8 cellular contexts compared by ENCODE assay signal in the genomic region with DNA sequence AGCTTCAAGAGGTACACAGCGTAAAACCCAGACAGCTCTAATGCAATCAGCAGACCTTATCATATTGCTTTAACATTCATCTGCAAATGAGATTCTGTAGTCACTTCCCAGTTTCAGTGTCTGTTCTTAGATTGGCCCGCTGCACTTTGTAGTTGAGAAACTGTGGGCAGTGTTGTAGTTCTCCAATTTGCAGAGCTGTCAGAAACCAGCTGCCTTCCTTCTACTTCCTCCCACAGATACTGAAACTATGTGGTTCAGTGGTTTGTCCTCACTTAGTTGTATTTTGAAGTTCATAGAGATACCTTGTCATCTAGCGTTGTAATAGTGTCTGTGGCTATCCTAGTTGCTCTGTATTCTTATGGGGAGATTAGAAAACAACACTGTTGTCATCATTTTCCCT.
A peak's percentile ranks its signal among the peaks of the same experiment; 100 is the strongest.
DNase-seq lines count a peak whose midpoint lies in the region; ATAC-seq and TF ChIP-seq lines count a peak whose summit lies in the region.

No MANE protein-coding gene starts in this region.

- no peaks in the 10 kb centered on the region for H3K27me3 Mint-ChIP-seq in activated naive CD8-positive, alpha-beta T cell treated with anti-CD3 and anti-CD28 coated beads, Interleukin-2, amount 50 U/mL, for 24 hours

- ATAC-seq in GM18499 (IDR thresholded peaks at IDR 0.05; ENCODE audit: insufficient read depth, unreplicated experiment) (peak; percentile 99), GM21717 (IDR thresholded peaks at IDR 0.05; ENCODE audit: unreplicated experiment) (peak; percentile 100)
- ATAC-seq in activated naive CD8-positive, alpha-beta T cell treated with anti-CD3 and anti-CD28 coated beads, Interleukin-2, amount 50 U/mL, for 24 hours = peak; percentile 99

- no peak overlapping the region for H3K4me3 Mint-ChIP-seq in activated naive CD8-positive, alpha-beta T cell treated with anti-CD3 and anti-CD28 coated beads, Interleukin-2, amount 50 U/mL, for 24 hours

- H3K36me3 Mint-ChIP-seq in activated naive CD8-positive, alpha-beta T cell treated with anti-CD3 and anti-CD28 coated beads, Interleukin-2, amount 50 U/mL, for 24 hours (ENCODE audit: low read depth) = peaks cover 23% of the 10 kb centered on the region

- no peaks in the 10 kb centered on the region for H3K36me3 ChIP-seq in MM.1S (replicated peaks; ENCODE audit: insufficient read depth, low read length)

- H3K9me2 ChIP-seq in MM.1S (replicated peaks; ENCODE audit: insufficient read depth, low read length) = no peaks in the 10 kb centered on the region

- H3F3A ChIP-seq in MM.1S (ENCODE audit: insufficient read depth, low read length) = peaks cover 19% of the 10 kb centered on the region

- peaks cover 17% of the 10 kb centered on the region for H3K4me1 Mint-ChIP-seq in activated naive CD8-positive, alpha-beta T cell treated with anti-CD3 and anti-CD28 coated beads, Interleukin-2, amount 50 U/mL, for 24 hours

- POLR2A ChIA-PET in RWPE1 (lab: Yijun Ruan, JAX; ENCODE audit: low non-redundant PET) = no interaction called here

- peak overlapping the region; percentile 33; the same call in 1 of the 2 replicates for H3K4me2 ChIP-seq in MM.1S (ENCODE audit: low read depth, low read length)

- H2AFZ ChIP-seq in MM.1S (ENCODE audit: low read length) = no peak overlapping the region

- no peaks in the 10 kb centered on the region for H3K27me3 ChIP-seq in MM.1S (replicated peaks; ENCODE audit: insufficient read depth, low read length)

- CTCF ChIA-PET in RWPE1 (lab: Yijun Ruan, JAX) = no interaction called here

- TF ChIP-seq CTCF in MM.1S (IDR thresholded peaks at IDR 0.05; ENCODE audit: low read length) (no peak), RWPE1 (conservative IDR thresholded peaks at IDR 0.05; ENCODE audit: low read depth) (no peak)

- peak overlapping the region; percentile 71 for H3K27ac Mint-ChIP-seq in activated naive CD8-positive, alpha-beta T cell treated with anti-CD3 and anti-CD28 coated beads, Interleukin-2, amount 50 U/mL, for 24 hours

- H3K4me1 ChIP-seq in MM.1S (ENCODE audit: low read length) = peaks cover 25% of the 10 kb centered on the region

- no peaks in the 10 kb centered on the region for H3K9me3 Mint-ChIP-seq in activated naive CD8-positive, alpha-beta T cell treated with anti-CD3 and anti-CD28 coated beads, Interleukin-2, amount 50 U/mL, for 24 hours

- no peak overlapping the region for H3K9ac ChIP-seq in MM.1S (ENCODE audit: low read length)

- H3K27ac ChIP-seq in MM.1S (ENCODE audit: low read length) (peak overlapping the region; percentile 59; the same call in 1 of the 2 replicates), RWPE1 (no peak overlapping the region)

- no peak overlapping the region for H3K4me3 ChIP-seq in MM.1S (ENCODE audit: low read length)

- no peaks in the 10 kb centered on the region for H4K20me1 ChIP-seq in MM.1S (ENCODE audit: insufficient read depth, low read length)

- no peaks in the 10 kb centered on the region for H3K9me3 ChIP-seq in MM.1S (replicated peaks; ENCODE audit: insufficient read depth, low read length)

- DNase-seq in MM.1S (peak; percentile 96), NCI-H1436 treated with DMSO at 0.1 percent for 48 hours (lab: John Stamatoyannopoulos, UW) (no peak), RWPE1 (ENCODE audit: low spot score) (no peak), NCI-H1105 treated with DMSO at 0.1 percent for 48 hours (lab: John Stamatoyannopoulos, UW) (no peak)
- DNase-seq in activated naive CD8-positive, alpha-beta T cell treated with anti-CD3 and anti-CD28 coated beads, Interleukin-2, amount 50 U/mL, for 24 hours = peak; percentile 46
- peak; percentile 32 to 45 for DNase-seq in stimulated activated CD4-positive, alpha-beta T cell treated with anti-CD3 and anti-CD28 coated beads, Interleukin-2, amount 100 ng/mL, for 24 hours

- H3K79me2 ChIP-seq in MM.1S (ENCODE audit: low read length) = no peaks in the 10 kb centered on the region

Comparison
In these comparisons a context has a peak if more than half of its experiments do, and no peak if none do; other contexts are left out.
1. DNase-seq: peak in MM.1S (single experiment), activated naive CD8-positive, alpha-beta T cell treated with anti-CD3 and anti-CD28 coated beads, Interleukin-2, amount 50 U/mL, for 24 hours (single experiment) and stimulated activated CD4-positive, alpha-beta T cell treated with anti-CD3 and anti-CD28 coated beads, Interleukin-2, amount 100 ng/mL, for 24 hours (2 of 2); none in NCI-H1436 treated with DMSO at 0.1 percent for 48 hours (single experiment), RWPE1 (single experiment) and NCI-H1105 treated with DMSO at 0.1 percent for 48 hours (single experiment).
2. Peak in every context shown above with its lines, with median percentiles within 50 percentile points of each other: ATAC-seq.